In genomic region chr2:230814616-230815015, GRCh38 we compare ENCODE assay signal across 1 cellular context.
TF ChIP-seq lines count a peak whose summit lies in the region.

No MANE protein-coding gene starts in this region.

TF ChIP-seq in HEK293T, 16 proteins besides CTCF, POLR2A, EP300 and RAD21 (continued from another document):
- TF ChIP-seq CTBP1 (IDR thresholded peaks at IDR 0.05; ENCODE audit: borderline replicate concordance) (no peak), PKNOX1 (IDR thresholded peaks at IDR 0.05) (no peak), SP1 (IDR thresholded peaks at IDR 0.05) (no peak), ZNF384 (IDR thresholded peaks at IDR 0.05) (no peak), TARDBP (IDR thresholded peaks at IDR 0.05) (no peak)
TF ChIP-seq in HEK293T: peak in this region for 0.
